13 cellular contexts compared by ENCODE assay signal in the genomic region with DNA sequence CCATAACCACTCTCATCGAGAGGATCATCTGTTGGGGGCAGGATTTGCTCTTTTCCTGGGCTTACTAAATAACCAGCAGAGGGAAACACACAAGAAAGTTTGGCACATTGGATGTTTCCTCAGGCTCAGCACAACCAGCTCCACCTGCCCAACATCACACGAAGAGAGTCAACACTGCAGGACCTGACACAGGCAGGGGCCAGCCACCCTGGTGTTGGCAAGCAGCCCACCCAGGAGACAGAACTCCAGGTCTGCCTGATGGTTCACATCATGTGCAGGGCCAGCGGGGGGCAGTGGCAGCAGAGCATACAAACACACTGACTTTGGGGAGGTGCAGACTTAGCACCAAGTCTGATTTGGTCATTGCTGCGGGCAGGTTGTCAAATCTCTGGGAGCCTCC.
DNase-seq lines count a peak whose midpoint lies in the region; ATAC-seq and TF ChIP-seq lines count a peak whose summit lies in the region.
"Had no signal": no experiment of that assay in that cellular context is flagged by ENCODE, and none has a peak within 500 bp of the region (broad histone marks: within the 10 kb centered on the region; RNA-seq: fewer than 3 reads in every experiment).

No MANE protein-coding gene starts in this region.

- no peaks in the 10 kb centered on the region for H3F3A ChIP-seq in PC-3 (ENCODE audit: low read length, unreplicated experiment)

- no TSS peak for BruUV-seq in PC-3 (replicated peaks; lab: Mats Ljungman, UMichigan)

- peaks cover 22% of the 10 kb centered on the region for H3K4me1 ChIP-seq in PC-3 (ENCODE audit: insufficient read depth, low read length)
- H3K4me1 ChIP-seq in foreskin keratinocyte, result peaks cover 3% of the 10 kb centered on the region

- peak; percentile 4 for DNase-seq in CMK (ENCODE audit: low read depth)
- no peak for DNase-seq in PC-3
- DNase-seq in foreskin keratinocyte, result no peak
- no peak for DNase-seq in activated CD4-positive, CD25-positive, alpha-beta regulatory T cell (lab: John Stamatoyannopoulos, UW)
- DNase-seq: activated CD4-positive, alpha-beta memory T cell treated with anti-CD3 and anti-CD28 coated beads, Interleukin-2, amount 10 ng/mL, durations not matched to agents 7 days and 5 days; activated effector memory CD4-positive, alpha-beta T cell treated with anti-CD3 and anti-CD28 coated beads, Interleukin-2, amount 50 U/mL, for 16 hours; dorsolateral prefrontal cortex; MM.1S; NCI-H446 had no signal

- no peaks in the 10 kb centered on the region for H4K20me1 ChIP-seq in PC-3 (ENCODE audit: low read length)

- peaks cover 58% of the 10 kb centered on the region for H3K27me3 ChIP-seq in PC-3 (ENCODE audit: low read length)
- H3K27me3 ChIP-seq in foreskin keratinocyte, result peaks cover 45% of the 10 kb centered on the region
- H3K27me3 ChIP-seq: dorsolateral prefrontal cortex had no signal

- no peak overlapping the region for H3K9ac ChIP-seq in PC-3 (ENCODE audit: low read length)

- H3K36me3 ChIP-seq in PC-3 (ENCODE audit: low read depth, low read length), result no peaks in the 10 kb centered on the region

- CTCF ChIA-PET in PC-3 (lab: Charles Lee), result no interaction called here

- ATAC-seq in PC-3 (no peak), foreskin keratinocyte (no peak), HG02981 (IDR thresholded peaks at IDR 0.05; ENCODE audit: unreplicated experiment) (no peak), HG03469 (IDR thresholded peaks at IDR 0.05; ENCODE audit: unreplicated experiment) (no peak)
- ATAC-seq: natural killer cell treated with Interleukin-12 subunit alpha and Interleukin-12 subunit beta and Interleukin-15 and Interleukin-18, amount 100 ng/mL, for 72 hours had no signal

- no peaks in the 10 kb centered on the region for H3K79me2 ChIP-seq in PC-3 (ENCODE audit: low read length)

- intact Hi-C loops in PC-3 (cut with micrococcal nuclease), result no loop called here

- peak; percentile 15 for TF ChIP-seq CTCF in GM12873 (IDR thresholded peaks at IDR 0.05; ENCODE audit: insufficient read depth, low read depth, low read length, missing control alignments)
- TF ChIP-seq CTCF in PC-3 (conservative IDR thresholded peaks at IDR 0.05; ENCODE audit: low read depth, low read length), result peak; percentile 21; the same call in 1 of the 2 replicates
- peak; percentile 20 for TF ChIP-seq CTCF in foreskin keratinocyte (conservative IDR thresholded peaks at IDR 0.05)

- H3K9me2 ChIP-seq in PC-3 (replicated peaks; ENCODE audit: low read length), result no peaks in the 10 kb centered on the region

- H3K4me3 ChIP-seq in PC-3 (ENCODE audit: low read length), result no peak overlapping the region
- H3K4me3 ChIP-seq: dorsolateral prefrontal cortex had no signal

- POLR2A ChIA-PET in PC-3 (lab: Charles Lee; ENCODE audit: unreplicated experiment), result no interaction called here

- H3K27ac ChIP-seq in PC-3 (ENCODE audit: low read length), result no peak overlapping the region
- no peak overlapping the region for H3K27ac ChIP-seq in foreskin keratinocyte
- H3K27ac ChIP-seq: dorsolateral prefrontal cortex had no signal

- H3K4me2 ChIP-seq in PC-3 (ENCODE audit: low read length), result no peak overlapping the region

- H3K9me3 ChIP-seq in PC-3 (ENCODE audit: low read length), result no peaks in the 10 kb centered on the region

- H2AFZ ChIP-seq in PC-3 (ENCODE audit: low read length), result no peak overlapping the region
